ENCODE assay signal across 8 cellular contexts in the genomic region with DNA sequence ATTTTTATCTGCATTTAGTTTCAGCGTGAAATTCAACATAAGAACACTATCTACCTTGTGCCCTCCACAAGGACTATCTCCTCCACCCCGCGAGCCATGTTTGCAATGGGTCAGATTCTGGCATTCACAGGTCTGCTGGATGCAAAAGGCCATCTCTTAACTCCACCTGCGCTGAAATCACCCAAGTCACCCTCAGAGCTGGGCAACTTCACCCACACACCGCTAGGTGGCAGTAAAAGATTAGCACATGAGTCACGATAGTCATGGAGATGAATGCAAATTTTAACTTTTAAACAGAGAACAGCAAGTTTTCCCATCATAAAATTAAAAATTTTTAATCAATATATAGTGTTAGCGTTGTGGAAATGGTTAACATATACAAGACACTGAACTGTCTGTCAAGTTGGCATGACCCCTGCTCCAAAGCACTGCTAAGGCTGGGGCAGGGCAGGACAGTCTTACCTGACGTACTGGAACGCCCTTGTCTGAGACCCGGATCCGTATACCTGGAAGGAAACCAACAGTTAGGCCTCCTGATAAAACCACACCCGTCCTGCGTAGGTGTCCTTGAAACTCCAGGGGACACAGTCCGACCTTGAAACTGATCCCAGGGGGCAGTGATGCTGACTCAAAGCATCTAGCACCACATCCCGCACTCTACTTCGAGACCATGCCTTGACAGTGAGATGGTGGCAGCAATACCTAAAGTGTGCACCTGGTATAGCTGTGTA.
DNase-seq lines count a peak whose midpoint lies in the region; ATAC-seq, FAIRE-seq and TF ChIP-seq lines count a peak whose summit lies in the region.

No MANE protein-coding gene starts in this region.

- TF ChIP-seq CTCF in GM12873 (IDR thresholded peaks at IDR 0.05; ENCODE audit: insufficient read depth, low read depth, low read length, missing control alignments) (peak; percentile 87), activated B cell treated with CpG ODN at 0.5 μM for 24 hours (IDR thresholded peaks at IDR 0.05) (peak; percentile 75), choroid plexus epithelial cell (conservative IDR thresholded peaks at IDR 0.05; ENCODE audit: low read depth, low read length) (peak; percentile 99), HepG2 (CRISPR knock-in tag; IDR thresholded peaks at IDR 0.05) (peak; percentile 95)

- H3K4me2 ChIP-seq in HepG2 (ENCODE audit: low read depth, low read length), result no peak overlapping the region

- ATAC-seq in HG03025 (IDR thresholded peaks at IDR 0.05; ENCODE audit: low FRiP score, unreplicated experiment) (peak; percentile 46), activated B cell treated with CpG ODN at 0.5 μM for 24 hours (ENCODE audit: low read depth) (peak; percentile 40), HepG2 (peak; percentile 86)

- H3K27ac Mint-ChIP-seq in activated B cell treated with CpG ODN at 0.5 μM for 24 hours, result no peak overlapping the region

- TF ChIP-seq POLR2A in HepG2 (IDR thresholded peaks at IDR 0.05; ENCODE audit: insufficient read depth in 1 of 2, low read depth in 2 of 2, low read length in 2 of 2), result no peak

- TF ChIP-seq EP300 in HepG2 (IDR thresholded peaks at IDR 0.05; ENCODE audit: low read depth in 2 of 2, low read length in 2 of 2), result no peak
- TF ChIP-seq EP300 in HepG2 (CRISPR knock-in tag; IDR thresholded peaks at IDR 0.05; ENCODE audit: borderline replicate concordance), result no peak

- peaks cover 35% of the 10 kb centered on the region for H3K36me3 Mint-ChIP-seq in activated B cell treated with CpG ODN at 0.5 μM for 24 hours (ENCODE audit: low read depth)

- H2AFZ ChIP-seq in HepG2 (ENCODE audit: low read length), result no peak overlapping the region

- FAIRE-seq in HepG2 (lab: Jason Lieb, UNC), result peak; percentile 91

- no peaks in the 10 kb centered on the region for H3K27me3 ChIP-seq in HepG2 (ENCODE audit: control insufficient read depth in 1 of 2, insufficient read depth in 2 of 2, low read length in 2 of 2)

- H3K4me1 Mint-ChIP-seq in activated B cell treated with CpG ODN at 0.5 μM for 24 hours, result peaks cover 2% of the 10 kb centered on the region

- DNase-seq in A172 (ENCODE audit: low spot score) (peak; percentile 61), NCI-H2196 treated with DMSO at 0.1 percent for 48 hours (lab: John Stamatoyannopoulos, UW; ENCODE audit: unreplicated experiment) (peak; percentile 47), activated B cell treated with CpG ODN at 0.5 μM for 24 hours (no peak), choroid plexus epithelial cell (ENCODE audit: low read depth) (peak; percentile 77), HepG2 (ENCODE audit: low spot score) (peak; percentile 72)
- peak; percentile 31 for DNase-seq in stimulated activated CD8-positive, alpha-beta memory T cell treated with anti-CD3 and anti-CD28 coated beads, Interleukin-4, amount 100 ng/mL, for 24 hours (ENCODE audit: low read depth)

- no peak overlapping the region for H3K27ac ChIP-seq in HepG2 (ENCODE audit: extremely low read length, insufficient read depth, low read length)

- H4K20me1 ChIP-seq in HepG2 (ENCODE audit: insufficient read depth, low read length), result no peaks in the 10 kb centered on the region

- no TSS peak for BruUV-seq in HepG2 (replicated peaks; lab: Mats Ljungman, UMichigan)

- in situ Hi-C loops in HepG2 (cut with HindIII; ENCODE audit: extremely low pct_ligation_motif_present, low pct_unique_long_range_greater_than_20kb), result loop anchor here (5.0 kb wide), 1 partner anchor 438 kb away; no protein-coding TSS in a partner anchor

- H3K9ac ChIP-seq in HepG2 (ENCODE audit: insufficient read depth, low read depth, low read length), result no peak overlapping the region

- intact Hi-C loops in activated B cell treated with CpG ODN at 0.5 μM for 24 hours (cut with micrococcal nuclease) (loop anchor here (1.0 to 10.0 kb wide), 5 partner anchors 140 to 736 kb away; no protein-coding TSS in a partner anchor), HepG2 (cut with micrococcal nuclease; ENCODE audit: unreplicated experiment) (loop anchor here (1.0 to 5.0 kb wide), 3 partner anchors 62 to 478 kb away; no protein-coding TSS in a partner anchor)

- no peaks in the 10 kb centered on the region for H3K79me2 ChIP-seq in HepG2 (ENCODE audit: insufficient read depth, low read length)

- no peaks in the 10 kb centered on the region for H3K4me1 ChIP-seq in HepG2 (ENCODE audit: insufficient read depth, low read length)

- no peak overlapping the region for H3K4me3 Mint-ChIP-seq in activated B cell treated with CpG ODN at 0.5 μM for 24 hours

- H3K4me3 ChIP-seq in choroid plexus epithelial cell (ENCODE audit: low read depth, low read length), result no peak overlapping the region
- H3K4me3 ChIP-seq in HepG2 (replicated peaks in 1 of 3; ENCODE audit: insufficient read depth in 1 of 3, low read depth in 2 of 3, low read length in 3 of 3), result no peak overlapping the region

- H3K27me3 Mint-ChIP-seq in activated B cell treated with CpG ODN at 0.5 μM for 24 hours, result no peaks in the 10 kb centered on the region

- CTCF ChIA-PET in activated B cell treated with CpG ODN at 0.5 μM for 24 hours (lab: Charles Lee), result interaction anchor here (0.5 to 4.3 kb wide), 15 partner anchors 13 to 760 kb away, joined by 3 to 23 read pairs (median 4); no protein-coding TSS in a partner anchor
- CTCF ChIA-PET in HepG2 (lab: Yijun Ruan, JAX; ENCODE audit: low intra/inter-chr PET ratio, low total read pairs), result interaction anchor here (1.3 to 1.8 kb wide), 2 partner anchors 439 to 483 kb away, joined by 3 to 20 read pairs; no protein-coding TSS in a partner anchor

- H3K9me3 ChIP-seq in HepG2 (ENCODE audit: low read length), result no peaks in the 10 kb centered on the region

- WGBS in HepG2 (ENCODE audit: low lambda C conversion rate), result 63% methylated on average over 16 of the region's 16 CpGs

- H3K36me3 ChIP-seq in HepG2 (replicated peaks in 1 of 2; ENCODE audit: control insufficient read depth in 1 of 2, insufficient read depth in 2 of 2, low read length in 2 of 2), result peaks cover 16 to 57% of the 10 kb centered on the region in 2 experiments

- POLR2A ChIA-PET in activated B cell treated with CpG ODN at 0.5 μM for 24 hours (lab: Charles Lee) (interaction anchor here (0.7 to 1.6 kb wide), 2 partner anchors 359 to 365 kb away, joined by 3 to 5 read pairs; no protein-coding TSS in a partner anchor), HepG2 (lab: Yijun Ruan, JAX) (interaction anchor here (0.9 kb wide), 1 partner anchor 24 kb away, joined by 3 read pairs; no protein-coding TSS in a partner anchor)

- no peaks in the 10 kb centered on the region for H3K9me3 Mint-ChIP-seq in activated B cell treated with CpG ODN at 0.5 μM for 24 hours

- TF ChIP-seq RAD21 in HepG2 (CRISPR knock-in tag; IDR thresholded peaks at IDR 0.05), result peak; percentile 92

TF ChIP-seq in HepG2, 621 proteins besides CTCF, POLR2A, EP300 and RAD21 (continues in another document):
- TF ChIP-seq ZNF33A (CRISPR knock-in tag; IDR thresholded peaks at IDR 0.05; ENCODE audit: borderline replicate concordance) (no peak), TFE3 (CRISPR knock-in tag; IDR thresholded peaks at IDR 0.05) (no peak), ZNF337 (CRISPR knock-in tag; IDR thresholded peaks at IDR 0.05; ENCODE audit: borderline replicate concordance, low read depth) (no peak), ZNF326 (CRISPR knock-in tag; IDR thresholded peaks at IDR 0.05; ENCODE audit: borderline replicate concordance) (no peak), ELF3 (CRISPR knock-in tag; IDR thresholded peaks at IDR 0.05) (no peak), ZZZ3 (CRISPR knock-in tag; IDR thresholded peaks at IDR 0.05; ENCODE audit: borderline replicate concordance) (no peak), SSRP1 (CRISPR knock-in tag; IDR thresholded peaks at IDR 0.05) (0 out of 2 replicates have a peak, but pooled peaks have one; percentile 52), ESRRA (CRISPR knock-in tag; IDR thresholded peaks at IDR 0.05; ENCODE audit: low read depth) (0 out of 2 replicates have a peak, but pooled peaks have one; percentile 39), ZFP41 (CRISPR knock-in tag; IDR thresholded peaks at IDR 0.05; ENCODE audit: borderline replicate concordance) (no peak), ZNF549 (CRISPR knock-in tag; IDR thresholded peaks at IDR 0.05) (no peak), MAF1 (CRISPR knock-in tag; IDR thresholded peaks at IDR 0.05; ENCODE audit: borderline replicate concordance) (no peak), ZNF431 (CRISPR knock-in tag; IDR thresholded peaks at IDR 0.05; ENCODE audit: borderline replicate concordance, low read depth) (no peak), FOXM1 (CRISPR knock-in tag; IDR thresholded peaks at IDR 0.05) (no peak), ZNF891 (CRISPR knock-in tag; IDR thresholded peaks at IDR 0.05) (no peak), KDM2A (CRISPR knock-in tag; IDR thresholded peaks at IDR 0.05; ENCODE audit: borderline replicate concordance, low read depth) (peak; percentile 30; the same call in 1 of the 2 replicates), STAG1 (CRISPR knock-in tag; IDR thresholded peaks at IDR 0.05) (peak; percentile 97), ZKSCAN8 (CRISPR knock-in tag; IDR thresholded peaks at IDR 0.05; ENCODE audit: borderline replicate concordance) (no peak; the same call in 1 of the 2 replicates)
